Comparison of ENCODE assay signal across 9 cellular contexts in the genomic region with DNA sequence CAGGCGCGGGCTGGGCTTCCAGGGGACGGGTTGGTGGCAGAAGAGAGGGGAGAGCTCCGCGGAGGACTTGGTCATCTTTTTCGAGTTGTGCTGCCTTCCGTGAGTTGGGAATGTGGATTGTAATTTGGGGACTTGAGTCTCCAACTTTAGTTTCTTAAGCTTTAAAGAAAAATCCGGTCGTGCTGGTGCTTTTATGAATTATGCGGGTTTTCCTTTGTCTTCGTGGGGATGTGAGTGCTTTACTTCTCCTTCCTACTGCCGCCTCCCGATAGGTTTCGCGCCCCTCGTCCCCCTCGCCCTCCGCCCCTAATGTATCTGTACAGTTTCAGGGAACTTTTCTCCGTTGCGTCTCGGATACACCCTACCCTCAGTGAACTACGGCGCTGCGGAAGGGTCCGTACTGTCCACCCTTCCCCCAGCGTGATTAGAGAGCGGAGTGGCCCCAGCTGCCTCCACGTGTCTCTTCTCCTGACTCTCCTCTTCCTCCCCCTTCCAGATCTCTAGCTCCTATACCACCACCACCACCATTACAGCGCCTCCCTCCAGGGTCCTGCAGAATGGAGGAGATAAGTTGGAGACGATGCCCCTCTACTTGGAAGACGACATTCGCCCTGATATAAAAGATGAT. TPM values are rescaled to one million over a fixed set of nuclear protein-coding genes. Genes with fewer than 3 reads are reported as not detected.
DNase-seq lines count a peak whose midpoint lies in the region; ATAC-seq and TF ChIP-seq lines count a peak whose summit lies in the region.
"Had no signal": no experiment of that assay in that cellular context is flagged by ENCODE, and none has a peak within 500 bp of the region (broad histone marks: within the 10 kb centered on the region; RNA-seq: fewer than 3 reads in every experiment).

No MANE protein-coding gene starts in this region.

- H3K79me2 ChIP-seq in GM23338 (replicated peaks; ENCODE audit: insufficient read depth) = peaks cover 71% of the 10 kb centered on the region

- ATAC-seq in GM23338 (peak; percentile 3), WTC11 (no peak), sciatic nerve (peak; percentile 22), HG03342 (IDR thresholded peaks at IDR 0.05; ENCODE audit: unreplicated experiment) (no peak), HG02840 (IDR thresholded peaks at IDR 0.05; ENCODE audit: low FRiP score, unreplicated experiment) (no peak)

- peak overlapping the region; percentile 99 for H3K4me2 ChIP-seq in GM23338

- no peak for DNase-seq in AG10803 (ENCODE audit: low read depth)
- no peak for DNase-seq in GM23338 (ENCODE audit: low spot score)
- no peak for DNase-seq in WTC11 (ENCODE audit: low spot score)
- DNase-seq in cardiac muscle cell (ENCODE audit: low read depth in 1 of 2, low spot score in 1 of 2) = peak in 1 of 2 donors; percentile 33
- no peak for DNase-seq in sciatic nerve (ENCODE audit: low spot score)
- no peak for DNase-seq in mucosa of gallbladder (ENCODE audit: low spot score)

- H3K4me3 ChIP-seq in AG10803 (ENCODE audit: low read length) (peak overlapping the region; percentile 77), GM23338 (peak overlapping the region; percentile 100), cardiac muscle cell (peak overlapping the region; percentile 97)

- H3K27ac ChIP-seq in GM23338 (ENCODE audit: low read depth) (peak overlapping the region; percentile 81), cardiac muscle cell (peak overlapping the region; percentile 72)

- peaks cover 49% of the 10 kb centered on the region for H4K20me1 ChIP-seq in GM23338 (replicated peaks; ENCODE audit: insufficient read depth)

- H3K27ac Mint-ChIP-seq in GM23338 (peak overlapping the region; percentile 83), WTC11 (peak overlapping the region; percentile 98)

- H3K4me3 Mint-ChIP-seq in GM23338 (peak overlapping the region; percentile 92), WTC11 (peak overlapping the region; percentile 96)

- no peaks in the 10 kb centered on the region for H3K9me2 ChIP-seq in GM23338 (ENCODE audit: insufficient read depth)

- H3K36me3 ChIP-seq in GM23338 (ENCODE audit: insufficient read depth) = peaks cover 47% of the 10 kb centered on the region
- H3K36me3 ChIP-seq in cardiac muscle cell = peaks cover 22% of the 10 kb centered on the region

- H3K4me1 Mint-ChIP-seq in GM23338 (peaks cover 56% of the 10 kb centered on the region), WTC11 (peaks cover 62% of the 10 kb centered on the region)

- peaks cover 14% of the 10 kb centered on the region for H3K27me3 Mint-ChIP-seq in GM23338 (ENCODE audit: insufficient read depth, low read depth, poor library complexity)
- no peaks in the 10 kb centered on the region for H3K27me3 Mint-ChIP-seq in WTC11 (ENCODE audit: low read depth)

- H3K36me3 Mint-ChIP-seq in GM23338 (ENCODE audit: low read depth) (peaks cover 52% of the 10 kb centered on the region), WTC11 (peaks cover 51% of the 10 kb centered on the region)

- POLR2A ChIA-PET in WTC11 (lab: Charles Lee) = interaction anchor here (1.6 to 5.5 kb wide), 3 partner anchors 23 to 134 kb away, joined by 4 to 104 read pairs (median 17); no protein-coding TSS in a partner anchor

- H3K9me3 Mint-ChIP-seq in GM23338 = no peaks in the 10 kb centered on the region
- no peaks in the 10 kb centered on the region for H3K9me3 Mint-ChIP-seq in WTC11

- H3F3A ChIP-seq in GM23338 (replicated peaks; ENCODE audit: low read depth) = peaks cover 31% of the 10 kb centered on the region

- intact Hi-C loops in sciatic nerve (cut with DNase I) = no loop called here

- CTCF ChIA-PET in WTC11 (lab: Charles Lee) = interaction anchor here (1.0 to 3.6 kb wide), 6 partner anchors 23 to 370 kb away, joined by 3 to 27 read pairs (median 10); no protein-coding TSS in a partner anchor

- H2AFZ ChIP-seq in GM23338 = no peak overlapping the region

- H3K27me3 ChIP-seq in GM23338 (ENCODE audit: insufficient read depth) (no peaks in the 10 kb centered on the region), cardiac muscle cell (no peaks in the 10 kb centered on the region)

- no peaks in the 10 kb centered on the region for H3K9me3 ChIP-seq in cardiac muscle cell (ENCODE audit: low read depth)

- H3K4me1 ChIP-seq in GM23338 (ENCODE audit: insufficient read depth) (peaks cover 57% of the 10 kb centered on the region), cardiac muscle cell (ENCODE audit: low read depth) (peaks cover 45% of the 10 kb centered on the region)

- no peak for TF ChIP-seq CTCF in AG10803 (conservative IDR thresholded peaks at IDR 0.05; ENCODE audit: low read length)
- no peak for TF ChIP-seq CTCF in GM23338 (conservative IDR thresholded peaks at IDR 0.05; ENCODE audit: low read depth in 2 of 2)
- no peak for TF ChIP-seq CTCF in WTC11 (IDR thresholded peaks at IDR 0.05)
- TF ChIP-seq CTCF in cardiac muscle cell (IDR thresholded peaks at IDR 0.05; ENCODE audit: low read depth, low read length) = no peak

TF ChIP-seq in GM23338, 12 proteins besides CTCF, POLR2A, EP300 and RAD21:
- TF ChIP-seq ZNF114 (CRISPR knock-in tag; IDR thresholded peaks at IDR 0.05) = no peak

TF ChIP-seq in WTC11, 78 proteins besides CTCF, POLR2A, EP300 and RAD21:
- TF ChIP-seq FOXK1 (CRISPR knock-in tag; IDR thresholded peaks at IDR 0.05) (no peak), NFYB (CRISPR knock-in tag; conservative IDR thresholded peaks at IDR 0.05; ENCODE audit: low read depth) (no peak), NR2C2 (CRISPR knock-in tag; IDR thresholded peaks at IDR 0.05) (no peak), FOXP1 (CRISPR knock-in tag; IDR thresholded peaks at IDR 0.05; ENCODE audit: borderline replicate concordance) (no peak), NFE2L1 (CRISPR knock-in tag; IDR thresholded peaks at IDR 0.05) (no peak), GTF2I (CRISPR knock-in tag; conservative IDR thresholded peaks at IDR 0.05) (no peak)
- TF ChIP-seq, protein P1, sequence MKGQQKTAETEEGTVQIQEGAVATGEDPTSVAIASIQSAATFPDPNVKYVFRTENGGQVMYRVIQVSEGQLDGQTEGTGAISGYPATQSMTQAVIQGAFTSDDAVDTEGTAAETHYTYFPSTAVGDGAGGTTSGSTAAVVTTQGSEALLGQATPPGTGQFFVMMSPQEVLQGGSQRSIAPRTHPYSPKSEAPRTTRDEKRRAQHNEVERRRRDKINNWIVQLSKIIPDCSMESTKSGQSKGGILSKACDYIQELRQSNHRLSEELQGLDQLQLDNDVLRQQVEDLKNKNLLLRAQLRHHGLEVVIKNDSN (CRISPR knock-in tag; IDR thresholded peaks at IDR 0.05) = no peak

RNA-seq across cellular contexts. Expression of a gene that starts 0.6 kb away (rescaled TPM):
- 781 and 816 TPM in 2 replicates for total RNA-seq in GM23338 (2014; rRNA removed; shearing (Covaris generic))
- polyA plus RNA-seq in GM23338 (2016; fragmentation: Nextera tagmentation; extraction: Ambion mirVana) = 325 and 338 TPM in 2 replicates
- 490 to 556 TPM (median 501 TPM) in 3 replicates for total RNA-seq in WTC11 (2021)
- 149 and 275 TPM in 2 replicates for total RNA-seq in cardiac muscle cell
- 136 and 246 TPM in 2 replicates for polyA plus RNA-seq in cardiac muscle cell
- total RNA-seq in sciatic nerve = 300 TPM
- 97.0 TPM for total RNA-seq in mucosa of gallbladder

RNA-seq across cellular contexts. Expression of a gene that starts 17.7 kb away (rescaled TPM):
- not detected in 2 replicates for total RNA-seq in GM23338 (2014; rRNA removed; shearing (Covaris generic))
- not detected in 2 replicates for polyA plus RNA-seq in GM23338 (2016; fragmentation: Nextera tagmentation; extraction: Ambion mirVana)
- 0.09 TPM in 1 of 3 replicates, not detected in the others for total RNA-seq in WTC11 (2021)
- total RNA-seq in cardiac muscle cell = not detected in 2 replicates
- polyA plus RNA-seq in cardiac muscle cell = not detected in 2 replicates
- total RNA-seq in sciatic nerve = not detected
- total RNA-seq in mucosa of gallbladder = not detected
- total RNA-seq: renal cortical epithelial cell had no signal

Comparison
In these comparisons a context has a peak if more than half of its experiments do, and no peak if none do; other contexts are left out.
1. ATAC-seq: peak in GM23338 (single experiment) and sciatic nerve (single experiment); none in WTC11 (single experiment), HG03342 (single experiment) and HG02840 (single experiment).
2. Peak in every context shown above with its lines, with median percentiles within 50 percentile points of each other: H3K4me3 ChIP-seq.